1 cellular context compared by ENCODE assay signal in genomic region chr1:58515794-58516401, GRCh38.
A peak's percentile ranks its signal among the peaks of the same experiment; 100 is the strongest.
TF ChIP-seq lines count a peak whose summit lies in the region.

No MANE protein-coding gene starts in this region.

TF ChIP-seq in HEK293, 187 proteins besides CTCF, POLR2A, EP300 and RAD21 (continued from another document):
- no peak for TF ChIP-seq ZNF280D (tag by site-specific recombination; IDR thresholded peaks at IDR 0.05)
- TF ChIP-seq ZNF423 (tag by site-specific recombination; IDR thresholded peaks at IDR 0.05): no peak
- TF ChIP-seq ZBTB8A (tag by site-specific recombination; IDR thresholded peaks at IDR 0.05): 0 out of 2 replicates have a peak, but pooled peaks have one; percentile 31
- TF ChIP-seq ZFP69B (tag by site-specific recombination; IDR thresholded peaks at IDR 0.05): no peak
- TF ChIP-seq ZNF239 (tag by site-specific recombination; IDR thresholded peaks at IDR 0.05): no peak
- TF ChIP-seq ZNF768 (tag by site-specific recombination; IDR thresholded peaks at IDR 0.05): no peak
- TF ChIP-seq ZNF274 (IDR thresholded peaks at IDR 0.05; ENCODE audit: low read length): no peak
- no peak for TF ChIP-seq ZNF274 (tag by site-specific recombination; IDR thresholded peaks at IDR 0.05; ENCODE audit: borderline replicate concordance)
- no peak for TF ChIP-seq ZNF266 (tag by site-specific recombination; IDR thresholded peaks at IDR 0.05; ENCODE audit: low read depth)
- TF ChIP-seq ZNF654 (tag by site-specific recombination; IDR thresholded peaks at IDR 0.05; ENCODE audit: low read depth): peak; percentile 75
- TF ChIP-seq ZBTB20 (tag by site-specific recombination; IDR thresholded peaks at IDR 0.05): no peak
- no peak for TF ChIP-seq ZNF624 (tag by site-specific recombination; IDR thresholded peaks at IDR 0.05)
- no peak for TF ChIP-seq ZNF2 (tag by site-specific recombination; IDR thresholded peaks at IDR 0.05)
- TF ChIP-seq ZNF660 (tag by site-specific recombination; IDR thresholded peaks at IDR 0.05): peak; percentile 75
- TF ChIP-seq KLF10 (tag by site-specific recombination; IDR thresholded peaks at IDR 0.05): no peak
- TF ChIP-seq ZNF560 (tag by site-specific recombination; IDR thresholded peaks at IDR 0.05; ENCODE audit: borderline replicate concordance): no peak
- TF ChIP-seq ZNF548 (tag by site-specific recombination; IDR thresholded peaks at IDR 0.05): no peak
- peak; percentile 73 for TF ChIP-seq IKZF3 (tag by site-specific recombination; IDR thresholded peaks at IDR 0.05)
- TF ChIP-seq ZNF138 (tag by site-specific recombination; IDR thresholded peaks at IDR 0.05; ENCODE audit: borderline replicate concordance): no peak
- no peak for TF ChIP-seq ZNF596 (tag by site-specific recombination; IDR thresholded peaks at IDR 0.05)
- TF ChIP-seq ZNF776 (tag by site-specific recombination; IDR thresholded peaks at IDR 0.05; ENCODE audit: borderline replicate concordance): no peak
- TF ChIP-seq ZNF302 (tag by site-specific recombination; IDR thresholded peaks at IDR 0.05; ENCODE audit: low read depth): no peak
- TF ChIP-seq ZNF830 (tag by site-specific recombination; IDR thresholded peaks at IDR 0.05; ENCODE audit: low read depth): no peak
- no peak for TF ChIP-seq WT1 (tag by site-specific recombination; IDR thresholded peaks at IDR 0.05)
- no peak for TF ChIP-seq ZNF280C (tag by site-specific recombination; IDR thresholded peaks at IDR 0.05)
- no peak for TF ChIP-seq ZNF518A (tag by site-specific recombination; conservative IDR thresholded peaks at IDR 0.05; ENCODE audit: low read depth)
- TF ChIP-seq KLF7 (tag by site-specific recombination; IDR thresholded peaks at IDR 0.05; ENCODE audit: borderline replicate concordance): no peak
- no peak for TF ChIP-seq ZNF664 (tag by site-specific recombination; IDR thresholded peaks at IDR 0.05)
- no peak for TF ChIP-seq SALL2 (tag by site-specific recombination; IDR thresholded peaks at IDR 0.05; ENCODE audit: borderline replicate concordance)
- TF ChIP-seq ZNF600 (tag by site-specific recombination; IDR thresholded peaks at IDR 0.05): no peak
- TF ChIP-seq ZNF169 (tag by site-specific recombination; IDR thresholded peaks at IDR 0.05): no peak
- no peak for TF ChIP-seq PBX3 (CRISPR knock-in tag; IDR thresholded peaks at IDR 0.05)
- no peak for TF ChIP-seq PRDM10 (tag by site-specific recombination; IDR thresholded peaks at IDR 0.05)
- TF ChIP-seq ZNF184 (tag by site-specific recombination; IDR thresholded peaks at IDR 0.05): no peak
- peak; percentile 77; the same call in 1 of the 2 replicates for TF ChIP-seq MZF1 (tag by site-specific recombination; IDR thresholded peaks at IDR 0.05; ENCODE audit: borderline replicate concordance)
- TF ChIP-seq ZNF629 (tag by site-specific recombination; IDR thresholded peaks at IDR 0.05): no peak
- TF ChIP-seq MEIS1 (CRISPR knock-in tag; IDR thresholded peaks at IDR 0.05; ENCODE audit: borderline replicate concordance): no peak
- TF ChIP-seq ZXDB (tag by site-specific recombination; IDR thresholded peaks at IDR 0.05): no peak
